Comparison of ENCODE assay signal across 1 cellular context in genomic region chr19:42443944-42444398, GRCh38.
TF ChIP-seq lines count a peak whose summit lies in the region.

No MANE protein-coding gene starts in this region.

TF ChIP-seq in HepG2, 621 proteins besides CTCF, POLR2A, EP300 and RAD21 (continues in another document):
- TF ChIP-seq TFDP2 (CRISPR knock-in tag; IDR thresholded peaks at IDR 0.05) (peak; percentile 46; the same call in 1 of the 2 replicates), MAX (IDR thresholded peaks at IDR 0.05) (peak; percentile 43), ZNF788 (CRISPR knock-in tag; IDR thresholded peaks at IDR 0.05; ENCODE audit: borderline replicate concordance) (peak; percentile 77; the same call in 1 of the 2 replicates), BATF2 (CRISPR knock-in tag; IDR thresholded peaks at IDR 0.05) (no peak), HNRNPK (IDR thresholded peaks at IDR 0.05; ENCODE audit: low read depth, low read length, poor library complexity, severe bottlenecking) (no peak), E2F1 (CRISPR knock-in tag; IDR thresholded peaks at IDR 0.05) (no peak), FOXM1 (CRISPR knock-in tag; IDR thresholded peaks at IDR 0.05) (no peak), YEATS2 (CRISPR knock-in tag; IDR thresholded peaks at IDR 0.05; ENCODE audit: borderline replicate concordance) (peak; percentile 39; the same call in 1 of the 2 replicates), ZSCAN5A (CRISPR knock-in tag; IDR thresholded peaks at IDR 0.05; ENCODE audit: borderline replicate concordance) (no peak), PRDM15 (CRISPR knock-in tag; IDR thresholded peaks at IDR 0.05) (peak; percentile 93), ZNF605 (CRISPR knock-in tag; IDR thresholded peaks at IDR 0.05) (0 out of 2 replicates have a peak, but pooled peaks have one; percentile 69), KDM6A (CRISPR knock-in tag; IDR thresholded peaks at IDR 0.05; ENCODE audit: low read depth) (peak; percentile 93), ZNF441 (CRISPR knock-in tag; IDR thresholded peaks at IDR 0.05; ENCODE audit: borderline replicate concordance) (peak; percentile 41; the same call in 1 of the 2 replicates), ZSCAN9 (CRISPR knock-in tag; IDR thresholded peaks at IDR 0.05; ENCODE audit: borderline replicate concordance) (peak; percentile 86; the same call in 1 of the 2 replicates), NR2F1 (CRISPR knock-in tag; IDR thresholded peaks at IDR 0.05) (peak in 1 of 2 experiments; percentile 45; a peak in 1 of 4 replicates), MED8 (CRISPR knock-in tag; IDR thresholded peaks at IDR 0.05; ENCODE audit: insufficient replicate concordance) (peak; percentile 24), RARA (CRISPR knock-in tag; IDR thresholded peaks at IDR 0.05) (peak; percentile 62), ZNF678 (CRISPR knock-in tag; IDR thresholded peaks at IDR 0.05) (0 out of 2 replicates have a peak, but pooled peaks have one; percentile 37), ZSCAN31 (CRISPR knock-in tag; IDR thresholded peaks at IDR 0.05; ENCODE audit: low read depth) (no peak), ZBTB37 (CRISPR knock-in tag; IDR thresholded peaks at IDR 0.05) (0 out of 2 replicates have a peak, but pooled peaks have one; percentile 45), ZNF710 (CRISPR knock-in tag; IDR thresholded peaks at IDR 0.05; ENCODE audit: borderline replicate concordance) (peak; percentile 83; the same call in 1 of the 2 replicates), ZKSCAN8 (CRISPR knock-in tag; IDR thresholded peaks at IDR 0.05; ENCODE audit: borderline replicate concordance) (peak; percentile 60; the same call in 1 of the 2 replicates), ZNF543 (CRISPR knock-in tag; IDR thresholded peaks at IDR 0.05) (0 out of 2 replicates have a peak, but pooled peaks have one; percentile 46), USF2 (IDR thresholded peaks at IDR 0.05; ENCODE audit: low read depth, low read length) (no peak), USF2 (CRISPR knock-in tag; IDR thresholded peaks at IDR 0.05; ENCODE audit: borderline replicate concordance) (no peak), HMG20B (CRISPR knock-in tag; conservative IDR thresholded peaks at IDR 0.05) (peak; percentile 71), ZNF343 (CRISPR knock-in tag; IDR thresholded peaks at IDR 0.05) (0 out of 2 replicates have a peak, but pooled peaks have one; percentile 40), RFX5 (IDR thresholded peaks at IDR 0.05; ENCODE audit: low read depth, low read length) (no peak), ASH2L (IDR thresholded peaks at IDR 0.05; ENCODE audit: insufficient read length, low read depth, low read length) (peak; percentile 72), NCOA2 (CRISPR knock-in tag; IDR thresholded peaks at IDR 0.05) (peak; percentile 80), ZBTB26 (CRISPR knock-in tag; IDR thresholded peaks at IDR 0.05; ENCODE audit: borderline replicate concordance) (0 out of 2 replicates have a peak, but pooled peaks have one; percentile 38), SOX5 (CRISPR knock-in tag; IDR thresholded peaks at IDR 0.05; ENCODE audit: borderline replicate concordance) (peak; percentile 79; the same call in 1 of the 2 replicates), ARNTL (CRISPR knock-in tag; IDR thresholded peaks at IDR 0.05) (0 out of 2 replicates have a peak, but pooled peaks have one; percentile 47), ZNF362 (CRISPR knock-in tag; IDR thresholded peaks at IDR 0.05; ENCODE audit: borderline replicate concordance) (peak; percentile 80; the same call in 1 of the 2 replicates), STAT6 (CRISPR knock-in tag; IDR thresholded peaks at IDR 0.05; ENCODE audit: borderline replicate concordance) (peak; percentile 55; the same call in 1 of the 2 replicates)
